20 cellular contexts compared by ENCODE assay signal in genomic region chr7:115043605-115044004, GRCh38.
"Had no signal": no experiment of that assay in that cellular context is flagged by ENCODE, and none has a peak within 500 bp of the region (broad histone marks: within the 10 kb centered on the region; RNA-seq: fewer than 3 reads in every experiment).

No MANE protein-coding gene starts in this region.

- H3K4me1 ChIP-seq: sigmoid colon, thyroid gland had no signal

- H3K27ac ChIP-seq: coronary artery, ovary, sigmoid colon, thyroid gland had no signal

- H3K27ac Mint-ChIP-seq: activated B cell treated with CpG ODN at 0.5 μM for 24 hours; activated CD4-positive, alpha-beta T cell treated with anti-CD3 and anti-CD28 coated beads, Interleukin-2, amount 10 ng/mL, durations not matched to agents 24 days and 14 days; activated CD8-positive, alpha-beta T cell treated with anti-CD3 and anti-CD28 coated beads, Interleukin-2, amount 10 ng/mL, durations not matched to agents 7 days and 5 days; activated naive CD4-positive, alpha-beta T cell treated with anti-CD3 and anti-CD28 coated beads, Interleukin-2, amount 50 U/mL, for 24 hours; immature natural killer cell; stimulated activated effector memory CD8-positive, alpha-beta T cell treated with anti-CD3 and anti-CD28 coated beads, Interleukin-12 subunit alpha, Interleukin-12 subunit beta, amount 100 ng/mL, for 72 hours had no signal

- H3K9me3 ChIP-seq: ovary, sigmoid colon, thyroid gland had no signal

- H3K4me3 ChIP-seq: coronary artery, lung, ovary, sigmoid colon, thyroid gland had no signal

- H3K9me3 Mint-ChIP-seq: activated B cell treated with CpG ODN at 0.5 μM for 24 hours; activated naive CD4-positive, alpha-beta T cell treated with anti-CD3 and anti-CD28 coated beads, Interleukin-2, amount 50 U/mL, for 24 hours; immature natural killer cell; stimulated activated effector memory CD8-positive, alpha-beta T cell treated with anti-CD3 and anti-CD28 coated beads, Interleukin-12 subunit alpha, Interleukin-12 subunit beta, amount 100 ng/mL, for 72 hours had no signal

- H3K4me1 Mint-ChIP-seq: activated B cell treated with CpG ODN at 0.5 μM for 24 hours; activated CD4-positive, alpha-beta T cell treated with anti-CD3 and anti-CD28 coated beads, Interleukin-2, amount 10 ng/mL, durations not matched to agents 24 days and 14 days; activated naive CD4-positive, alpha-beta T cell treated with anti-CD3 and anti-CD28 coated beads, Interleukin-2, amount 50 U/mL, for 24 hours; immature natural killer cell; stimulated activated effector memory CD8-positive, alpha-beta T cell treated with anti-CD3 and anti-CD28 coated beads, Interleukin-12 subunit alpha, Interleukin-12 subunit beta, amount 100 ng/mL, for 72 hours had no signal

- H3K27me3 ChIP-seq: ovary, sigmoid colon, thyroid gland had no signal

- DNase-seq: activated B cell treated with CpG ODN at 0.5 μM for 24 hours; activated CD4-positive, alpha-beta T cell treated with anti-CD3 and anti-CD28 coated beads, Interleukin-2, amount 10 ng/mL, durations not matched to agents 24 days and 14 days; activated CD8-positive, alpha-beta memory T cell treated with anti-CD3 and anti-CD28 coated beads, Interleukin-2, amount 50 U/mL, for 4 hours; activated CD8-positive, alpha-beta T cell treated with anti-CD3 and anti-CD28 coated beads, Interleukin-2, amount 10 ng/mL, durations not matched to agents 7 days and 5 days; activated effector memory CD4-positive, alpha-beta T cell treated with anti-CD3 and anti-CD28 coated beads, Interleukin-2, amount 50 U/mL, for 16 hours; activated T-cell treated with anti-CD3 and anti-CD28 coated beads, Interleukin-2, amount 50 U/mL, for 48 hours; amniotic stem cell; caudate nucleus; foreskin melanocyte; head of caudate nucleus; immature natural killer cell; midbrain; ovary; sigmoid colon; thyroid gland had no signal

- H3K36me3 Mint-ChIP-seq: activated naive CD4-positive, alpha-beta T cell treated with anti-CD3 and anti-CD28 coated beads, Interleukin-2, amount 50 U/mL, for 24 hours; immature natural killer cell; stimulated activated effector memory CD8-positive, alpha-beta T cell treated with anti-CD3 and anti-CD28 coated beads, Interleukin-12 subunit alpha, Interleukin-12 subunit beta, amount 100 ng/mL, for 72 hours had no signal

- H3K36me3 ChIP-seq: ovary, sigmoid colon, thyroid gland had no signal

- H3K4me3 Mint-ChIP-seq: activated B cell treated with CpG ODN at 0.5 μM for 24 hours; activated CD4-positive, alpha-beta T cell treated with anti-CD3 and anti-CD28 coated beads, Interleukin-2, amount 10 ng/mL, durations not matched to agents 24 days and 14 days; activated CD8-positive, alpha-beta T cell treated with anti-CD3 and anti-CD28 coated beads, Interleukin-2, amount 10 ng/mL, durations not matched to agents 7 days and 5 days; activated naive CD4-positive, alpha-beta T cell treated with anti-CD3 and anti-CD28 coated beads, Interleukin-2, amount 50 U/mL, for 24 hours; immature natural killer cell; neural crest cell; stimulated activated effector memory CD8-positive, alpha-beta T cell treated with anti-CD3 and anti-CD28 coated beads, Interleukin-12 subunit alpha, Interleukin-12 subunit beta, amount 100 ng/mL, for 72 hours had no signal

- H3K27me3 Mint-ChIP-seq: activated B cell treated with CpG ODN at 0.5 μM for 24 hours; activated naive CD4-positive, alpha-beta T cell treated with anti-CD3 and anti-CD28 coated beads, Interleukin-2, amount 50 U/mL, for 24 hours had no signal
